ENCODE assay signal across 1 cellular context in the genomic region with DNA sequence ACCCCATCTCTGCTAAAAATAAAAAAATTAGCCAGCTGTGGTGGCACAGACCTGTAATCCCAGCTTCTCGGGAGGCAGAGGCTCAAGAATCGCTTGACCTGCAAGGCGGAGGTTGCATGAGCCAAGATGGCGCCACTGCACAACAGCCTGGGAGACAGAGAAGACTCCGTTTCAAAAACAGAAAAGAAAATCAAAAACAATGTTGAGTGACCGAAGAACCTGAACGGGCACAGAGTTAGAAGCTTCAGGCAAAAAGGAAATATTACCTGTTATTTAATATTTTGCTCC.
A peak's percentile ranks its signal among the peaks of the same experiment; 100 is the strongest.
TF ChIP-seq lines count a peak whose summit lies in the region.

No MANE protein-coding gene starts in this region.

TF ChIP-seq in GM12878, 131 proteins besides CTCF, POLR2A, EP300 and RAD21:
- TF ChIP-seq SMARCA5 (IDR thresholded peaks at IDR 0.05) (peak; percentile 56), BCL11A (IDR thresholded peaks at IDR 0.05; ENCODE audit: low read depth, low read length) (no peak), ETV6 (conservative IDR thresholded peaks at IDR 0.05 in 1 of 2, IDR thresholded peaks at IDR 0.05 in 1 of 2; ENCODE audit: borderline replicate concordance in 1 of 2, low read depth in 1 of 2) (no peak), YY1 (IDR thresholded peaks at IDR 0.05; ENCODE audit: low read depth, low read length) (peak; percentile 86), IKZF1 (conservative IDR thresholded peaks at IDR 0.05) (0 out of 2 replicates have a peak, but pooled peaks have one; percentile 1)
- TF ChIP-seq, protein P1, sequence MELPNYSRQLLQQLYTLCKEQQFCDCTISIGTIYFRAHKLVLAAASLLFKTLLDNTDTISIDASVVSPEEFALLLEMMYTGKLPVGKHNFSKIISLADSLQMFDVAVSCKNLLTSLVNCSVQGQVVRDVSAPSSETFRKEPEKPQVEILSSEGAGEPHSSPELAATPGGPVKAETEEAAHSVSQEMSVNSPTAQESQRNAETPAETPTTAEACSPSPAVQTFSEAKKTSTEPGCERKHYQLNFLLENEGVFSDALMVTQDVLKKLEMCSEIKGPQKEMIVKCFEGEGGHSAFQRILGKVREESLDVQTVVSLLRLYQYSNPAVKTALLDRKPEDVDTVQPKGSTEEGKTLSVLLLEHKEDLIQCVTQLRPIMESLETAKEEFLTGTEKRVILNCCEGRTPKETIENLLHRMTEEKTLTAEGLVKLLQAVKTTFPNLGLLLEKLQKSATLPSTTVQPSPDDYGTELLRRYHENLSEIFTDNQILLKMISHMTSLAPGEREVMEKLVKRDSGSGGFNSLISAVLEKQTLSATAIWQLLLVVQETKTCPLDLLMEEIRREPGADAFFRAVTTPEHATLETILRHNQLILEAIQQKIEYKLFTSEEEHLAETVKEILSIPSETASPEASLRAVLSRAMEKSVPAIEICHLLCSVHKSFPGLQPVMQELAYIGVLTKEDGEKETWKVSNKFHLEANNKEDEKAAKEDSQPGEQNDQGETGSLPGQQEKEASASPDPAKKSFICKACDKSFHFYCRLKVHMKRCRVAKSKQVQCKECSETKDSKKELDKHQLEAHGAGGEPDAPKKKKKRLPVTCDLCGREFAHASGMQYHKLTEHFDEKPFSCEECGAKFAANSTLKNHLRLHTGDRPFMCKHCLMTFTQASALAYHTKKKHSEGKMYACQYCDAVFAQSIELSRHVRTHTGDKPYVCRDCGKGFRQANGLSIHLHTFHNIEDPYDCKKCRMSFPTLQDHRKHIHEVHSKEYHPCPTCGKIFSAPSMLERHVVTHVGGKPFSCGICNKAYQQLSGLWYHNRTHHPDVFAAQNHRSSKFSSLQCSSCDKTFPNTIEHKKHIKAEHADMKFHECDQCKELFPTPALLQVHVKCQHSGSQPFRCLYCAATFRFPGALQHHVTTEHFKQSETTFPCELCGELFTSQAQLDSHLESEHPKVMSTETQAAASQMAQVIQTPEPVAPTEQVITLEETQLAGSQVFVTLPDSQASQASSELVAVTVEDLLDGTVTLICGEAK (IDR thresholded peaks at IDR 0.05; ENCODE audit: borderline replicate concordance): no peak
- TF ChIP-seq, protein P2, sequence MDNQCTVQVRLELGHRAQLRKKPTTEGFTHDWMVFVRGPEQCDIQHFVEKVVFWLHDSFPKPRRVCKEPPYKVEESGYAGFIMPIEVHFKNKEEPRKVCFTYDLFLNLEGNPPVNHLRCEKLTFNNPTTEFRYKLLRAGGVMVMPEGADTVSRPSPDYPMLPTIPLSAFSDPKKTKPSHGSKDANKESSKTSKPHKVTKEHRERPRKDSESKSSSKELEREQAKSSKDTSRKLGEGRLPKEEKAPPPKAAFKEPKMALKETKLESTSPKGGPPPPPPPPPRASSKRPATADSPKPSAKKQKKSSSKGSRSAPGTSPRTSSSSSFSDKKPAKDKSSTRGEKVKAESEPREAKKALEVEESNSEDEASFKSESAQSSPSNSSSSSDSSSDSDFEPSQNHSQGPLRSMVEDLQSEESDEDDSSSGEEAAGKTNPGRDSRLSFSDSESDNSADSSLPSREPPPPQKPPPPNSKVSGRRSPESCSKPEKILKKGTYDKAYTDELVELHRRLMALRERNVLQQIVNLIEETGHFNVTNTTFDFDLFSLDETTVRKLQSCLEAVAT (IDR thresholded peaks at IDR 0.05): peak; percentile 62; the same call in 1 of the 2 replicates
